Comparison of ENCODE assay signal across 10 cellular contexts in genomic region chr10:2627969-2628368, GRCh38.
"Had no signal": no experiment of that assay in that cellular context is flagged by ENCODE, and none has a peak within 500 bp of the region (broad histone marks: within the 10 kb centered on the region; RNA-seq: fewer than 3 reads in every experiment).

No MANE protein-coding gene starts in this region.

- ATAC-seq: GM23338, HCT116 had no signal

- H3K36me3 ChIP-seq: HAP-1 had no signal

- H3K4me2 ChIP-seq: GM23338 had no signal

- H3K4me3 ChIP-seq: GM23248, GM23338, HAP-1 had no signal

- H3K4me1 ChIP-seq: HAP-1 had no signal

- FAIRE-seq: H54 had no signal

- H3K27ac ChIP-seq: GM23248 had no signal

- H2AFZ ChIP-seq: GM23248, GM23338 had no signal

- H3K9ac ChIP-seq: GM23248 had no signal

- DNase-seq: GM23248, GOT3, H7, H9, HCEC 1CT, HFFc6 had no signal

- H3K9me3 ChIP-seq: HAP-1 had no signal
